ENCODE assay signal across 13 cellular contexts in the genomic region with DNA sequence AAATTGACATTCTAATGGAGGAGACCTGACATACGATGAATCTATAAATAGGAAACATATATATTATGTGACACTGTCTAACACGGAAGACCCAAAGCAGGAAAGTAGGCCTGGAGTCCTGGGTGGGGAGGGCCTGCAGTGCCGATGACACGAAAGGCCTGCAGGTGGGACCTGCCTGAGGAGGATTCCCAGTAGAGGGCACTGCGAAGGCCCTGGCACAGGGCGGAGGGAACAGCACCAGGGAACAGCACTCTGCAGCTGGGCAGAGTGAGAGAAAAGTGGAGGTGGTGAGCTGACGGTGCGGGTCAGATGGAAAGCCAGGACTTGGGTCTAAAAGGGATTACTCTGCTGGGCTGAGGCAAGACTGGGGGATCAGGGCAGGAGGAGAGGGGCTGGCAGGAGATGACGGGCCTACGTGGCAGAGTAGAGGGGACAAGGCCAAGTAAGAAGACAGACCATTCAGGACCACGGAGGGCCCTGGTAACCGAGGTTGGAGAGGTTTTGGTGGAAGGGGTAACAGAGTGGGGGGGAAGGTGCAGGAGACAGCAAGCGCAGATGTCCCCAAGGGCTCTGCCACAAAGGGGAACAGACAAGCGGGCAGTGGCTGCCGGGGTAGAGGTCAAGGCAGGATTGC. TPM values are rescaled to one million over a fixed set of nuclear protein-coding genes. Genes with fewer than 3 reads are reported as not detected.
DNase-seq lines count a peak whose midpoint lies in the region; ATAC-seq and TF ChIP-seq lines count a peak whose summit lies in the region.
"Had no signal": no experiment of that assay in that cellular context is flagged by ENCODE, and none has a peak within 500 bp of the region (broad histone marks: within the 10 kb centered on the region; RNA-seq: fewer than 3 reads in every experiment).

No MANE protein-coding gene starts in this region.

- peaks cover 4% of the 10 kb centered on the region for H3K4me1 Mint-ChIP-seq in activated naive CD4-positive, alpha-beta T cell treated with anti-CD3 and anti-CD28 coated beads, Interleukin-2, amount 10 ng/mL, durations not matched to agents 7 days and 5 days

- no peak overlapping the region for H3K27ac ChIP-seq in OCI-LY3 (ENCODE audit: low read length)
- H3K27ac ChIP-seq in ascending aorta: no peak overlapping the region
- H3K27ac ChIP-seq: BLaER1, epithelial cell of prostate, lower lobe of right lung had no signal

- H3K9me3 Mint-ChIP-seq in activated naive CD4-positive, alpha-beta T cell treated with anti-CD3 and anti-CD28 coated beads, Interleukin-2, amount 10 ng/mL, durations not matched to agents 7 days and 5 days: no peaks in the 10 kb centered on the region
- H3K9me3 Mint-ChIP-seq: activated naive CD4-positive, alpha-beta T cell treated with anti-CD3 and anti-CD28 coated beads, Interleukin-2, amount 50 U/mL, for 24 hours had no signal

- H4K20me1 ChIP-seq in OCI-LY3 (ENCODE audit: insufficient read depth, low read length): no peaks in the 10 kb centered on the region

- no peaks in the 10 kb centered on the region for H3K27me3 Mint-ChIP-seq in activated naive CD4-positive, alpha-beta T cell treated with anti-CD3 and anti-CD28 coated beads, Interleukin-2, amount 10 ng/mL, durations not matched to agents 7 days and 5 days
- H3K27me3 Mint-ChIP-seq: activated naive CD4-positive, alpha-beta T cell treated with anti-CD3 and anti-CD28 coated beads, Interleukin-2, amount 50 U/mL, for 24 hours had no signal

- TF ChIP-seq CTCF in OCI-LY3 (IDR thresholded peaks at IDR 0.05; ENCODE audit: low read depth, low read length) (0 out of 2 replicates have a peak, but pooled peaks have one; percentile 11), retinal pigment epithelial cell (conservative IDR thresholded peaks at IDR 0.05; ENCODE audit: low read depth, low read length) (peak; percentile 33), ascending aorta (IDR thresholded peaks at IDR 0.05) (peak in 1 of 3 experiments; percentile 6)

- peaks cover 74% of the 10 kb centered on the region for H3K36me3 Mint-ChIP-seq in activated naive CD4-positive, alpha-beta T cell treated with anti-CD3 and anti-CD28 coated beads, Interleukin-2, amount 10 ng/mL, durations not matched to agents 7 days and 5 days

- ATAC-seq in esophagus mucosa: peak; percentile 54
- ATAC-seq in GM18517 (IDR thresholded peaks at IDR 0.05; ENCODE audit: unreplicated experiment): no peak
- no peak for ATAC-seq in sciatic nerve

- H3K9ac ChIP-seq in OCI-LY3 (ENCODE audit: low read length): no peak overlapping the region
- H3K9ac ChIP-seq: BLaER1 had no signal

- H3K4me3 ChIP-seq in OCI-LY3 (ENCODE audit: low read length) (no peak overlapping the region), retinal pigment epithelial cell (ENCODE audit: low read length) (no peak overlapping the region), ascending aorta (no peak overlapping the region)
- H3K4me3 ChIP-seq: BLaER1, lower lobe of right lung had no signal

- H3K27me3 ChIP-seq in OCI-LY3 (ENCODE audit: low read depth, low read length) (no peaks in the 10 kb centered on the region), ascending aorta (no peaks in the 10 kb centered on the region)
- H3K27me3 ChIP-seq: BLaER1 had no signal

- intact Hi-C loops in ascending aorta (cut with DNase I) (loop anchor here (10.0 kb wide), 2 partner anchors 205 to 255 kb away; a partner anchor contains a TSS), sciatic nerve (cut with DNase I) (no loop called here)

- H2AFZ ChIP-seq in OCI-LY3 (ENCODE audit: low read depth, low read length): no peak overlapping the region

- no peak overlapping the region for H3K4me2 ChIP-seq in OCI-LY3 (ENCODE audit: low read length)
- H3K4me2 ChIP-seq: BLaER1 had no signal

- peaks cover 41% of the 10 kb centered on the region for H3K36me3 ChIP-seq in OCI-LY3 (replicated peaks; ENCODE audit: low read depth, low read length)
- H3K36me3 ChIP-seq in ascending aorta: peaks cover 50 to 82% of the 10 kb centered on the region in 2 donors

- H3K4me3 Mint-ChIP-seq in activated naive CD4-positive, alpha-beta T cell treated with anti-CD3 and anti-CD28 coated beads, Interleukin-2, amount 10 ng/mL, durations not matched to agents 7 days and 5 days: no peak overlapping the region
- H3K4me3 Mint-ChIP-seq: activated naive CD4-positive, alpha-beta T cell treated with anti-CD3 and anti-CD28 coated beads, Interleukin-2, amount 50 U/mL, for 24 hours had no signal

- H3K4me1 ChIP-seq in OCI-LY3 (ENCODE audit: low read length): no peaks in the 10 kb centered on the region
- H3K4me1 ChIP-seq in ascending aorta: no peaks in the 10 kb centered on the region
- H3K4me1 ChIP-seq: BLaER1 had no signal

- DNase-seq in activated naive CD4-positive, alpha-beta T cell treated with anti-CD3 and anti-CD28 coated beads, Interleukin-2, amount 10 ng/mL, durations not matched to agents 7 days and 5 days: no peak
- DNase-seq in activated naive CD4-positive, alpha-beta T cell treated with Interleukin-2 at 50 U/mL for 16 hours: no peak
- DNase-seq in retinal pigment epithelial cell (ENCODE audit: low read depth) (no peak), ascending aorta (ENCODE audit: low spot score in 2 of 2) (no peak), sciatic nerve (ENCODE audit: low spot score) (no peak)
- DNase-seq: lower lobe of right lung, NCI-H446 had no signal

- peak overlapping the region; percentile 6 for H3K27ac Mint-ChIP-seq in activated naive CD4-positive, alpha-beta T cell treated with anti-CD3 and anti-CD28 coated beads, Interleukin-2, amount 10 ng/mL, durations not matched to agents 7 days and 5 days

- H3K9me3 ChIP-seq in OCI-LY3 (ENCODE audit: insufficient read depth, low read length): no peaks in the 10 kb centered on the region
- no peaks in the 10 kb centered on the region for H3K9me3 ChIP-seq in ascending aorta
- H3K9me3 ChIP-seq: BLaER1, lower lobe of right lung had no signal

- CTCF ChIA-PET in activated naive CD4-positive, alpha-beta T cell treated with anti-CD3 and anti-CD28 coated beads, Interleukin-2, amount 10 ng/mL, durations not matched to agents 7 days and 5 days (lab: Charles Lee): no interaction called here

- H3K79me2 ChIP-seq in OCI-LY3 (ENCODE audit: low read length): 0 out of 2 replicates have a peak, but pooled peaks cover under 1% of the 10 kb centered on the region

RNA-seq across cellular contexts. Expression of a gene that starts 8.1 kb away (rescaled TPM):
- total RNA-seq in esophagus mucosa (7.9 TPM), ascending aorta (27.5 TPM), sciatic nerve (19.3 TPM)

RNA-seq across cellular contexts. Expression of a gene that starts 28.6 kb away (rescaled TPM):
- total RNA-seq in esophagus mucosa (7.2 TPM), ascending aorta (13.4 TPM), sciatic nerve (10.3 TPM)
